Comparison of ENCODE assay signal across 12 cellular contexts in the genomic region with DNA sequence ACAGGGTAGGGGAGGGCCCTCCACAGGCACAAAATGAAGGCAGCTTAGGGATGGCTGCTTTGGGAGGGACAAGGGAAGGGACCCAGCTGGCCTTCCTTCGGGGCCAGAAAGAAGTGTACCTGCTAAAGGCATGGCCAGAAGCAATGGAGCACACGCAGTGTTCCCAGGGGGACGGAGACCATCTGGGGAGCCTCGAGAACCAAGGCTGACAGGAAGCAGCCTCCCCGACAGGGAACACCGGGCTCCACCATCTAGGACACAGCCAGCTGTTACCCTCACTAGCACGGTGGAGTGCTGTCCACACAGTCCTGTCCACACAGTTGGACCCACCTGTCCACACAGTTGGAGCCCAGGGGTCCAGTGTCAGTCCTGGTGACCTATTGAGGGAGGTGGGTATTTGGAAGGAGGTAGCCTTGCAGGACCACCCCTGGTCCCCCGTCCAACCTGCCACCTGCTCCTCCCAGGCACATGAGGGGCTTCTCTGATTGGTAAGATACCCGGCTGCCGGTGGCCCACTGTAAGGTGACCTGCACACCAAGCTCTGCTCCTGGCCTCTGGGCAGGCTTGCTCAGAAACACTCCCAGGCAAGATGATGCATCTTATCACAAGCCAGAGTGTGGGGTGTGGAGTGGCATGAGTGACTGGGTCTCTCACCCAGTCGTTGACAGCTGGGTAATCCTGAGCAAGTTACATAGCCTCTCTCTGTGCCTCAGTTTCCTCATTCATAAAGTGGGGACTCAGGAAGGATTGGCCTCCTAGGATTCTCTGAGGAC. TPM values are rescaled to one million over a fixed set of nuclear protein-coding genes. Genes with fewer than 3 reads are reported as not detected.
A peak's percentile ranks its signal among the peaks of the same experiment; 100 is the strongest.
DNase-seq lines count a peak whose midpoint lies in the region; ATAC-seq, FAIRE-seq and TF ChIP-seq lines count a peak whose summit lies in the region.
"Had no signal": no experiment of that assay in that cellular context is flagged by ENCODE, and none has a peak within 500 bp of the region (broad histone marks: within the 10 kb centered on the region; RNA-seq: fewer than 3 reads in every experiment).

No MANE protein-coding gene starts in this region.

- no peaks in the 10 kb centered on the region for H3K9me3 ChIP-seq in mesenchymal stem cell (ENCODE audit: control insufficient read depth, low read length)
- H3K9me3 ChIP-seq: Caco-2, left ventricle myocardium inferior had no signal

- peak overlapping the region; percentile 79 for H3K4me3 Mint-ChIP-seq in natural killer cell treated with Interleukin-12 subunit alpha and Interleukin-12 subunit beta and Interleukin-15 and Interleukin-18, amount 100 ng/mL, for 72 hours
- H3K4me3 Mint-ChIP-seq in natural killer cell: no peak overlapping the region

- H3K27me3 ChIP-seq in mesenchymal stem cell (ENCODE audit: control insufficient read depth in 1 of 2, insufficient read depth in 1 of 2, low read length in 2 of 2): no peaks in the 10 kb centered on the region

- peak overlapping the region; percentile 91 for H2BK120ac ChIP-seq in mesenchymal stem cell (ENCODE audit: low read depth, low read length)

- H3K18ac ChIP-seq in mesenchymal stem cell (ENCODE audit: low read depth in 1 of 2, low read length in 2 of 2): peak overlapping the region; percentile 74 to 91

- peak overlapping the region; percentile 73 to 98 for H3K4ac ChIP-seq in mesenchymal stem cell (ENCODE audit: low read depth in 1 of 2, low read length in 2 of 2)

- H3K9me3 Mint-ChIP-seq in natural killer cell treated with Interleukin-12 subunit alpha and Interleukin-12 subunit beta and Interleukin-15 and Interleukin-18, amount 100 ng/mL, for 72 hours: no peaks in the 10 kb centered on the region
- no peaks in the 10 kb centered on the region for H3K9me3 Mint-ChIP-seq in natural killer cell

- H3K27me3 Mint-ChIP-seq in natural killer cell treated with Interleukin-12 subunit alpha and Interleukin-12 subunit beta and Interleukin-15 and Interleukin-18, amount 100 ng/mL, for 72 hours: peaks cover 0 to 13% of the 10 kb centered on the region in 2 donors
- peaks cover 6 to 19% of the 10 kb centered on the region in 2 donors for H3K27me3 Mint-ChIP-seq in natural killer cell (ENCODE audit: low read depth in 2 of 2)

- H3K4me1 Mint-ChIP-seq in natural killer cell treated with Interleukin-12 subunit alpha and Interleukin-12 subunit beta and Interleukin-15 and Interleukin-18, amount 100 ng/mL, for 72 hours (ENCODE audit: low read depth in 2 of 2): peaks cover 32 to 39% of the 10 kb centered on the region in 2 donors
- H3K4me1 Mint-ChIP-seq in natural killer cell: peaks cover 20 to 37% of the 10 kb centered on the region in 2 donors

- peak overlapping the region; percentile 67 for H3K9ac ChIP-seq in mesenchymal stem cell (ENCODE audit: low read length)
- H3K9ac ChIP-seq: KMS-11 had no signal

- in situ Hi-C loops in KBM-7 (cut with MboI; ENCODE audit: low pct_unique_long_range_greater_than_20kb, low sequenced_read_pairs): no loop called here

- 79% methylated on average over 10 of the region's 11 CpGs for WGBS in mesenchymal stem cell

- H3K4me3 ChIP-seq in mesenchymal stem cell (ENCODE audit: insufficient read depth in 1 of 2, low read depth in 1 of 2, low read length in 2 of 2): no peak overlapping the region
- H3K4me3 ChIP-seq: left ventricle myocardium inferior had no signal

- no peaks in the 10 kb centered on the region for H3K36me3 Mint-ChIP-seq in natural killer cell treated with Interleukin-12 subunit alpha and Interleukin-12 subunit beta and Interleukin-15 and Interleukin-18, amount 100 ng/mL, for 72 hours
- H3K36me3 Mint-ChIP-seq in natural killer cell: no peaks in the 10 kb centered on the region

- no peak for TF ChIP-seq CTCF in natural killer cell (IDR thresholded peaks at IDR 0.05)

- peak overlapping the region; percentile 60 to 85 for H3K27ac Mint-ChIP-seq in natural killer cell treated with Interleukin-12 subunit alpha and Interleukin-12 subunit beta and Interleukin-15 and Interleukin-18, amount 100 ng/mL, for 72 hours
- peak overlapping the region in 1 of 2 donors; percentile 75 for H3K27ac Mint-ChIP-seq in natural killer cell

- peak overlapping the region; percentile 98 to 100 for H2BK12ac ChIP-seq in mesenchymal stem cell (ENCODE audit: low read length in 2 of 2)

- no peak overlapping the region for H2AFZ ChIP-seq in mesenchymal stem cell (ENCODE audit: low read depth, low read length)

- H3K14ac ChIP-seq in mesenchymal stem cell (ENCODE audit: low read length in 2 of 2): peak overlapping the region in 1 of 2 experiments; percentile 76

- H3K23ac ChIP-seq in mesenchymal stem cell (ENCODE audit: low read length in 2 of 2): no peak overlapping the region

- intact Hi-C loops in natural killer cell (cut with micrococcal nuclease): loop anchor here (2.0 kb wide), 1 partner anchor 21 kb away; a partner anchor contains a TSS

- peak overlapping the region; percentile 80 for H2BK15ac ChIP-seq in mesenchymal stem cell (ENCODE audit: low read depth, poor library complexity, severe bottlenecking)

- no peak for FAIRE-seq in urothelium cell line (lab: Jason Lieb, UNC)

- H3K79me1 ChIP-seq in mesenchymal stem cell (replicated peaks; ENCODE audit: low read length, poor library complexity, severe bottlenecking): no peaks in the 10 kb centered on the region

- no peak overlapping the region for H2BK5ac ChIP-seq in mesenchymal stem cell (ENCODE audit: low read depth, low read length, poor library complexity, severe bottlenecking)

- no peaks in the 10 kb centered on the region for H3K36me3 ChIP-seq in mesenchymal stem cell (ENCODE audit: control insufficient read depth in 1 of 2, insufficient read depth in 2 of 2, low read depth in 1 of 2, low read length in 2 of 2)
- H3K36me3 ChIP-seq: left ventricle myocardium inferior had no signal

- peak overlapping the region; percentile 91 for H4K91ac ChIP-seq in mesenchymal stem cell (ENCODE audit: low read length)

- no peak overlapping the region for H3K4me2 ChIP-seq in mesenchymal stem cell (ENCODE audit: low read length, poor library complexity, severe bottlenecking)
- H3K4me2 ChIP-seq: KMS-11 had no signal

- H3K27ac ChIP-seq in angular gyrus (ENCODE audit: low read depth, low read length): peak overlapping the region; percentile 91
- H3K27ac ChIP-seq in mesenchymal stem cell (ENCODE audit: low read length, poor library complexity, severe bottlenecking): peak overlapping the region; percentile 67
- H3K27ac ChIP-seq: KMS-11, left ventricle myocardium inferior had no signal

- peak; percentile 35 to 37 for ATAC-seq in natural killer cell treated with Interleukin-12 subunit alpha and Interleukin-12 subunit beta and Interleukin-15 and Interleukin-18, amount 100 ng/mL, for 72 hours
- no peak for ATAC-seq in natural killer cell
- ATAC-seq in activated CD4-positive, CD25-positive, alpha-beta regulatory T cell treated with anti-CD3 and anti-CD28 coated beads, Interleukin-2, amount 50 U/mL, for 24 hours: no peak

- H2AK5ac ChIP-seq in mesenchymal stem cell (ENCODE audit: low read length, severe bottlenecking): peak overlapping the region; percentile 69

- peak overlapping the region; percentile 57 for H4K8ac ChIP-seq in mesenchymal stem cell (ENCODE audit: low read length)

- peak; percentile 57 for DNase-seq in natural killer cell treated with Interleukin-12 subunit alpha and Interleukin-12 subunit beta and Interleukin-15 and Interleukin-18, amount 100 ng/mL, for 72 hours (ENCODE audit: low spot score)
- no peak for DNase-seq in natural killer cell
- peak; percentile 37 for DNase-seq in mesenchymal stem cell
- peak; percentile 50 for DNase-seq in urothelium cell line (ENCODE audit: low spot score)
- no peak for DNase-seq in KBM-7
- no peak for DNase-seq in NCI-H1048 (lab: John Stamatoyannopoulos, UW)
- DNase-seq: Caco-2; effector CD8-positive, alpha-beta T cell; left ventricle myocardium inferior had no signal

- H3K4me1 ChIP-seq in mesenchymal stem cell (ENCODE audit: control insufficient read depth, insufficient read depth, low read depth, low read length): peaks cover 28% of the 10 kb centered on the region

RNA-seq across cellular contexts. Expression of a gene that starts 20.5 kb away (rescaled TPM):
- total RNA-seq in natural killer cell treated with Interleukin-12 subunit alpha and Interleukin-12 subunit beta and Interleukin-15 and Interleukin-18, amount 100 ng/mL, for 72 hours: 1 to 10 TPM; 7.2 to 9.1 TPM
- total RNA-seq in natural killer cell: 10 to 100 TPM in 1 of 3 donors, 1 to 10 TPM in 2; 4.9 to 12.5 (median 9.5) TPM
- 19.0 TPM for polyA plus RNA-seq in mesenchymal stem cell (2013, experiment 1 of 2)
- polyA plus RNA-seq in mesenchymal stem cell (2013, experiment 2 of 2): 19.1 TPM

Comparison
In these comparisons a context has a peak if more than half of its experiments do, and no peak if none do; other contexts are left out.
1. ATAC-seq: peak in natural killer cell treated with Interleukin-12 subunit alpha and Interleukin-12 subunit beta and Interleukin-15 and Interleukin-18, amount 100 ng/mL, for 72 hours (2 of 2); none in natural killer cell (0 of 3) and activated CD4-positive, CD25-positive, alpha-beta regulatory T cell treated with anti-CD3 and anti-CD28 coated beads, Interleukin-2, amount 50 U/mL, for 24 hours (0 of 2).
2. DNase-seq: peak in natural killer cell treated with Interleukin-12 subunit alpha and Interleukin-12 subunit beta and Interleukin-15 and Interleukin-18, amount 100 ng/mL, for 72 hours (single experiment), mesenchymal stem cell (single experiment) and urothelium cell line (single experiment); none in natural killer cell (single experiment), KBM-7 (single experiment) and NCI-H1048 (single experiment).